ENCODE assay signal across 1 cellular context in the genomic region with DNA sequence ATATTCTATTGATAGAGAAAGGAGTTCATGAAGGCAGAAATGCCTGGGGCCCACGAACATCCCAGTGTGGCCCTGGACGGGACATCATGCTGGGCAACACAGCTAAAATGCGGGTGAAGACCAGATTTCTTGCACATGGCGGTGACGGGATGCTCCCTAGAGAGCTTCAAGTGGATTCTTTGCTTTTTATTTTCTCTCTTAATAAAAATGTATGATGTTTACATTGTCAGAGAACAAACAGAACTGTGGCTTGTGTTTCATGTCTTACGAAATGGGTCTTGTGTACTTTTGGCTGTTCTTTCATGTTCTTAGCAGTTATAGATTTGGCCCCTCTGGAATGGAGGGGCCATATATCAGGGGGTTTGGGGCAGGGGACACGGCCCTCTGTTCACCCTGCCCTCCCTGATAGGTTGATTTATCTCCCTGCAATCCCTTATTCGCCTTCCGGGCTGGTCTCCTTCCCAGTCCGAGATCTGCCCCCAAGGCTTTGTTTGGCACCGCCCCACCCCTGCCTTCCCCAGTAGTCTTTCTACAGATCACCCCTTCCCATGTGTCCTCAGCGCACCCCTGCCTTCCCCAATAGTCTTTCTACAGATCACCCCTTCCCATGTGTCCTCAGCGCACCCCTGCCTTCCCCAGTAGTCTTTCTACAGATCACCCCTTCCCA.
A peak's percentile ranks its signal among the peaks of the same experiment; 100 is the strongest.
TF ChIP-seq lines count a peak whose summit lies in the region.

No MANE protein-coding gene starts in this region.

TF ChIP-seq in HepG2, 621 proteins besides CTCF, POLR2A, EP300 and RAD21 (continued from another document and continues in another):
- TF ChIP-seq SNAPC4 (CRISPR knock-in tag; IDR thresholded peaks at IDR 0.05) (no peak), ZNF547 (CRISPR knock-in tag; IDR thresholded peaks at IDR 0.05) (no peak), ZKSCAN1 (IDR thresholded peaks at IDR 0.05; ENCODE audit: low read length) (no peak), FOXO4 (CRISPR knock-in tag; conservative IDR thresholded peaks at IDR 0.05) (no peak), SRSF1 (optimal IDR thresholded peaks at IDR 0.05; ENCODE audit: low read depth, low read length) (no peak), SSRP1 (CRISPR knock-in tag; IDR thresholded peaks at IDR 0.05) (no peak), SALL1 (CRISPR knock-in tag; IDR thresholded peaks at IDR 0.05) (no peak; the same call in 1 of the 2 replicates), ZNF317 (CRISPR knock-in tag; IDR thresholded peaks at IDR 0.05) (no peak), ZMAT3 (CRISPR knock-in tag; conservative IDR thresholded peaks at IDR 0.05) (no peak), ELF3 (CRISPR knock-in tag; IDR thresholded peaks at IDR 0.05) (no peak), ZNF10 (CRISPR knock-in tag; IDR thresholded peaks at IDR 0.05; ENCODE audit: borderline replicate concordance, low read depth) (no peak), MAFG (CRISPR knock-in tag; IDR thresholded peaks at IDR 0.05) (no peak), ZBTB38 (CRISPR knock-in tag; IDR thresholded peaks at IDR 0.05) (no peak), ARNT2 (CRISPR knock-in tag; IDR thresholded peaks at IDR 0.05; ENCODE audit: low read depth) (no peak), SP5 (CRISPR knock-in tag; IDR thresholded peaks at IDR 0.05; ENCODE audit: borderline replicate concordance, low read depth) (no peak), NFYB (CRISPR knock-in tag; IDR thresholded peaks at IDR 0.05) (no peak), ZNF746 (CRISPR knock-in tag; IDR thresholded peaks at IDR 0.05) (no peak), ELF1 (CRISPR knock-in tag; IDR thresholded peaks at IDR 0.05) (no peak), ZNF224 (CRISPR knock-in tag; IDR thresholded peaks at IDR 0.05) (no peak), RFX1 (IDR thresholded peaks at IDR 0.05) (no peak), MLLT10 (CRISPR knock-in tag; IDR thresholded peaks at IDR 0.05) (no peak), HMGXB3 (CRISPR knock-in tag; IDR thresholded peaks at IDR 0.05; ENCODE audit: borderline replicate concordance) (no peak), ATF5 (CRISPR knock-in tag; IDR thresholded peaks at IDR 0.05; ENCODE audit: low read depth) (no peak), JUND (CRISPR knock-in tag; IDR thresholded peaks at IDR 0.05) (no peak), ZNF510 (CRISPR knock-in tag; IDR thresholded peaks at IDR 0.05; ENCODE audit: low read depth) (no peak), HMG20A (CRISPR knock-in tag; IDR thresholded peaks at IDR 0.05; ENCODE audit: borderline replicate concordance) (peak; percentile 67), ZKSCAN8 (CRISPR knock-in tag; IDR thresholded peaks at IDR 0.05; ENCODE audit: borderline replicate concordance) (no peak)
- TF ChIP-seq, protein P1, sequence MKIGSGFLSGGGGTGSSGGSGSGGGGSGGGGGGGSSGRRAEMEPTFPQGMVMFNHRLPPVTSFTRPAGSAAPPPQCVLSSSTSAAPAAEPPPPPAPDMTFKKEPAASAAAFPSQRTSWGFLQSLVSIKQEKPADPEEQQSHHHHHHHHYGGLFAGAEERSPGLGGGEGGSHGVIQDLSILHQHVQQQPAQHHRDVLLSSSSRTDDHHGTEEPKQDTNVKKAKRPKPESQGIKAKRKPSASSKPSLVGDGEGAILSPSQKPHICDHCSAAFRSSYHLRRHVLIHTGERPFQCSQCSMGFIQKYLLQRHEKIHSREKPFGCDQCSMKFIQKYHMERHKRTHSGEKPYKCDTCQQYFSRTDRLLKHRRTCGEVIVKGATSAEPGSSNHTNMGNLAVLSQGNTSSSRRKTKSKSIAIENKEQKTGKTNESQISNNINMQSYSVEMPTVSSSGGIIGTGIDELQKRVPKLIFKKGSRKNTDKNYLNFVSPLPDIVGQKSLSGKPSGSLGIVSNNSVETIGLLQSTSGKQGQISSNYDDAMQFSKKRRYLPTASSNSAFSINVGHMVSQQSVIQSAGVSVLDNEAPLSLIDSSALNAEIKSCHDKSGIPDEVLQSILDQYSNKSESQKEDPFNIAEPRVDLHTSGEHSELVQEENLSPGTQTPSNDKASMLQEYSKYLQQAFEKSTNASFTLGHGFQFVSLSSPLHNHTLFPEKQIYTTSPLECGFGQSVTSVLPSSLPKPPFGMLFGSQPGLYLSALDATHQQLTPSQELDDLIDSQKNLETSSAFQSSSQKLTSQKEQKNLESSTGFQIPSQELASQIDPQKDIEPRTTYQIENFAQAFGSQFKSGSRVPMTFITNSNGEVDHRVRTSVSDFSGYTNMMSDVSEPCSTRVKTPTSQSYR (CRISPR knock-in tag; IDR thresholded peaks at IDR 0.05; ENCODE audit: borderline replicate concordance), result no peak
- TF ChIP-seq, protein P2, sequence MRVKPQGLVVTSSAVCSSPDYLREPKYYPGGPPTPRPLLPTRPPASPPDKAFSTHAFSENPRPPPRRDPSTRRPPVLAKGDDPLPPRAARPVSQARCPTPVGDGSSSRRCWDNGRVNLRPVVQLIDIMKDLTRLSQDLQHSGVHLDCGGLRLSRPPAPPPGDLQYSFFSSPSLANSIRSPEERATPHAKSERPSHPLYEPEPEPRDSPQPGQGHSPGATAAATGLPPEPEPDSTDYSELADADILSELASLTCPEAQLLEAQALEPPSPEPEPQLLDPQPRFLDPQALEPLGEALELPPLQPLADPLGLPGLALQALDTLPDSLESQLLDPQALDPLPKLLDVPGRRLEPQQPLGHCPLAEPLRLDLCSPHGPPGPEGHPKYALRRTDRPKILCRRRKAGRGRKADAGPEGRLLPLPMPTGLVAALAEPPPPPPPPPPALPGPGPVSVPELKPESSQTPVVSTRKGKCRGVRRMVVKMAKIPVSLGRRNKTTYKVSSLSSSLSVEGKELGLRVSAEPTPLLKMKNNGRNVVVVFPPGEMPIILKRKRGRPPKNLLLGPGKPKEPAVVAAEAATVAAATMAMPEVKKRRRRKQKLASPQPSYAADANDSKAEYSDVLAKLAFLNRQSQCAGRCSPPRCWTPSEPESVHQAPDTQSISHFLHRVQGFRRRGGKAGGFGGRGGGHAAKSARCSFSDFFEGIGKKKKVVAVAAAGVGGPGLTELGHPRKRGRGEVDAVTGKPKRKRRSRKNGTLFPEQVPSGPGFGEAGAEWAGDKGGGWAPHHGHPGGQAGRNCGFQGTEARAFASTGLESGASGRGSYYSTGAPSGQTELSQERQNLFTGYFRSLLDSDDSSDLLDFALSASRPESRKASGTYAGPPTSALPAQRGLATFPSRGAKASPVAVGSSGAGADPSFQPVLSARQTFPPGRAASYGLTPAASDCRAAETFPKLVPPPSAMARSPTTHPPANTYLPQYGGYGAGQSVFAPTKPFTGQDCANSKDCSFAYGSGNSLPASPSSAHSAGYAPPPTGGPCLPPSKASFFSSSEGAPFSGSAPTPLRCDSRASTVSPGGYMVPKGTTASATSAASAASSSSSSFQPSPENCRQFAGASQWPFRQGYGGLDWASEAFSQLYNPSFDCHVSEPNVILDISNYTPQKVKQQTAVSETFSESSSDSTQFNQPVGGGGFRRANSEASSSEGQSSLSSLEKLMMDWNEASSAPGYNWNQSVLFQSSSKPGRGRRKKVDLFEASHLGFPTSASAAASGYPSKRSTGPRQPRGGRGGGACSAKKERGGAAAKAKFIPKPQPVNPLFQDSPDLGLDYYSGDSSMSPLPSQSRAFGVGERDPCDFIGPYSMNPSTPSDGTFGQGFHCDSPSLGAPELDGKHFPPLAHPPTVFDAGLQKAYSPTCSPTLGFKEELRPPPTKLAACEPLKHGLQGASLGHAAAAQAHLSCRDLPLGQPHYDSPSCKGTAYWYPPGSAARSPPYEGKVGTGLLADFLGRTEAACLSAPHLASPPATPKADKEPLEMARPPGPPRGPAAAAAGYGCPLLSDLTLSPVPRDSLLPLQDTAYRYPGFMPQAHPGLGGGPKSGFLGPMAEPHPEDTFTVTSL (CRISPR knock-in tag; IDR thresholded peaks at IDR 0.05; ENCODE audit: borderline replicate concordance), result no peak
- TF ChIP-seq, protein P3, sequence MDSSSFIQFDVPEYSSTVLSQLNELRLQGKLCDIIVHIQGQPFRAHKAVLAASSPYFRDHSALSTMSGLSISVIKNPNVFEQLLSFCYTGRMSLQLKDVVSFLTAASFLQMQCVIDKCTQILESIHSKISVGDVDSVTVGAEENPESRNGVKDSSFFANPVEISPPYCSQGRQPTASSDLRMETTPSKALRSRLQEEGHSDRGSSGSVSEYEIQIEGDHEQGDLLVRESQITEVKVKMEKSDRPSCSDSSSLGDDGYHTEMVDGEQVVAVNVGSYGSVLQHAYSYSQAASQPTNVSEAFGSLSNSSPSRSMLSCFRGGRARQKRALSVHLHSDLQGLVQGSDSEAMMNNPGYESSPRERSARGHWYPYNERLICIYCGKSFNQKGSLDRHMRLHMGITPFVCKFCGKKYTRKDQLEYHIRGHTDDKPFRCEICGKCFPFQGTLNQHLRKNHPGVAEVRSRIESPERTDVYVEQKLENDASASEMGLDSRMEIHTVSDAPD (CRISPR knock-in tag; IDR thresholded peaks at IDR 0.05), result no peak
